ENCODE assay signal across 8 cellular contexts in the genomic region with DNA sequence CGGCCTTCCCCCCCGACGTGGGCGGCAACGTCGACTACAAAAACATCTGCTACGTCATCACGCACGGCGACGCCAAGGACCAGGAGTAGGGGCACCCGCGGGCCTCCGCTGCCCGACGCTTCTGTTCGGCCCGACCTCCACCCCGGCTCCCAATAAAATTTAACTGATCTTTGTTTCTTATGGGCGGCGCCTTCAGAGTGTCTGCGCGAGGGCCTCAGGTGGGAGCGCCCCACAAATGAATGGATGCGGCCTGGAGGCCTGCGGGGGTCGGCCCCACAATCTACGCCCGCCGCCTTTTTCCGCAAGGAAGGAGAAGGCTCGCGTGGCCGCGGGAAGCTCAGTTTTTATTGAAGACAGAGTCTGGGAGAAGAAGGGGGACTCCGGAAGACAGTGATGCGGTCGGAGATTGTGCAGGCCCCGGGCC. TPM values are rescaled to one million over a fixed set of nuclear protein-coding genes. Genes with fewer than 3 reads are reported as not detected.
DNase-seq lines count a peak whose midpoint lies in the region; FAIRE-seq and TF ChIP-seq lines count a peak whose summit lies in the region.

No MANE protein-coding gene starts in this region.

- H3K27me3 ChIP-seq in MM.1S (replicated peaks; ENCODE audit: insufficient read depth, low read length), result no peaks in the 10 kb centered on the region
- no peaks in the 10 kb centered on the region for H3K27me3 ChIP-seq in SJSA1 (replicated peaks)
- no peaks in the 10 kb centered on the region for H3K27me3 ChIP-seq in osteoblast (ENCODE audit: insufficient read depth, low read length)
- no peaks in the 10 kb centered on the region for H3K27me3 ChIP-seq in testis

- no peak for FAIRE-seq in H54 (lab: Jason Lieb, UNC)

- H3K79me2 ChIP-seq in MM.1S (ENCODE audit: low read length) (peaks cover 36% of the 10 kb centered on the region), osteoblast (ENCODE audit: insufficient read depth, low read length) (peaks cover 4% of the 10 kb centered on the region)

- peak; percentile 53 for TF ChIP-seq POLR2A in H54 (IDR thresholded peaks at IDR 0.05; ENCODE audit: low read depth, low read length)
- TF ChIP-seq POLR2A in testis (IDR thresholded peaks at IDR 0.05), result no peak

- H3K4me2 ChIP-seq in MM.1S (ENCODE audit: low read depth, low read length) (peak overlapping the region; percentile 95), osteoblast (ENCODE audit: insufficient read depth, low read length) (peak overlapping the region; percentile 95)

- peaks cover 4% of the 10 kb centered on the region for H3K36me3 Mint-ChIP-seq in activated naive CD4-positive, alpha-beta T cell treated with anti-CD3 and anti-CD28 coated beads, Interleukin-2, amount 50 U/mL, for 24 hours
- peaks cover 4% of the 10 kb centered on the region for H3K36me3 Mint-ChIP-seq in glutamatergic neuron (ENCODE audit: unreplicated experiment)

- H3K9me3 ChIP-seq in MM.1S (replicated peaks; ENCODE audit: insufficient read depth, low read length), result no peaks in the 10 kb centered on the region
- H3K9me3 ChIP-seq in SJSA1 (replicated peaks), result no peaks in the 10 kb centered on the region
- H3K9me3 ChIP-seq in osteoblast (ENCODE audit: low read depth, low read length), result no peaks in the 10 kb centered on the region
- no peaks in the 10 kb centered on the region for H3K9me3 ChIP-seq in testis

- peak overlapping the region; percentile 68 for H3K4me3 ChIP-seq in MM.1S (ENCODE audit: low read length)
- H3K4me3 ChIP-seq in SJSA1, result peak overlapping the region; percentile 60
- peak overlapping the region; percentile 88 for H3K4me3 ChIP-seq in osteoblast (ENCODE audit: insufficient read depth, low read length)
- H3K4me3 ChIP-seq in testis, result peak overlapping the region; percentile 66 to 95

- H2AFZ ChIP-seq in MM.1S (ENCODE audit: low read length) (peak overlapping the region; percentile 85), osteoblast (ENCODE audit: low read length) (peak overlapping the region; percentile 90)

- DNase-seq in EH (ENCODE audit: low read depth), result peak; percentile 88
- peak; percentile 72 for DNase-seq in H54 (ENCODE audit: insufficient read length, low spot score)
- DNase-seq in MM.1S, result peak; percentile 63
- peak; percentile 87 to 95 for DNase-seq in SJSA1 (ENCODE audit: low read depth in 1 of 2, low spot score in 2 of 2)
- peak; percentile 86 for DNase-seq in glutamatergic neuron
- peak; percentile 96 for DNase-seq in osteoblast (ENCODE audit: insufficient read length, low spot score, missing footprints)
- DNase-seq in testis, result peak; percentile 95

- H3K9me3 Mint-ChIP-seq in activated naive CD4-positive, alpha-beta T cell treated with anti-CD3 and anti-CD28 coated beads, Interleukin-2, amount 50 U/mL, for 24 hours, result no peaks in the 10 kb centered on the region
- H3K9me3 Mint-ChIP-seq in glutamatergic neuron (ENCODE audit: unreplicated experiment), result peaks cover 15% of the 10 kb centered on the region

- peaks cover 35% of the 10 kb centered on the region for H3F3A ChIP-seq in MM.1S (ENCODE audit: insufficient read depth, low read length)

- intact Hi-C loops in testis (cut with DNase I; ENCODE audit: low total_unique reads), result no loop called here

- 0% methylated on average over 13 to 39 of the region's 39 CpGs for WGBS in testis, 2 donors

- H3K4me3 Mint-ChIP-seq in activated naive CD4-positive, alpha-beta T cell treated with anti-CD3 and anti-CD28 coated beads, Interleukin-2, amount 50 U/mL, for 24 hours, result peak overlapping the region; percentile 96
- H3K4me3 Mint-ChIP-seq in glutamatergic neuron (ENCODE audit: unreplicated experiment), result peak overlapping the region; percentile 97

- H3K9me2 ChIP-seq in MM.1S (replicated peaks; ENCODE audit: insufficient read depth, low read length), result no peaks in the 10 kb centered on the region

- H3K4me1 ChIP-seq in MM.1S (ENCODE audit: low read length) (peaks cover 32% of the 10 kb centered on the region), SJSA1 (replicated peaks) (peaks cover 22% of the 10 kb centered on the region), osteoblast (ENCODE audit: insufficient read depth, low read length) (peaks cover 14% of the 10 kb centered on the region), testis (peaks cover 13% of the 10 kb centered on the region)

- H3K36me3 ChIP-seq in MM.1S (replicated peaks; ENCODE audit: insufficient read depth, low read length), result no peaks in the 10 kb centered on the region
- H3K36me3 ChIP-seq in SJSA1, result 0 out of 2 replicates have a peak, but pooled peaks cover 6% of the 10 kb centered on the region
- H3K36me3 ChIP-seq in osteoblast (ENCODE audit: insufficient read depth, low read length), result no peaks in the 10 kb centered on the region
- no peaks in the 10 kb centered on the region for H3K36me3 ChIP-seq in testis (ENCODE audit: low read depth, missing control alignments)

- peak overlapping the region; percentile 93 for H3K9ac ChIP-seq in MM.1S (ENCODE audit: low read length)

- H3K4me1 Mint-ChIP-seq in activated naive CD4-positive, alpha-beta T cell treated with anti-CD3 and anti-CD28 coated beads, Interleukin-2, amount 50 U/mL, for 24 hours, result peaks cover 45% of the 10 kb centered on the region
- peaks cover 10% of the 10 kb centered on the region for H3K4me1 Mint-ChIP-seq in glutamatergic neuron (ENCODE audit: low read depth, unreplicated experiment)

- H3K27ac ChIP-seq in MM.1S (ENCODE audit: low read length) (peak overlapping the region; percentile 98), SJSA1 (peak overlapping the region; percentile 99), osteoblast (ENCODE audit: low read depth, low read length) (peak overlapping the region; percentile 91), testis (peak overlapping the region; percentile 98 to 100)

- H3K27ac Mint-ChIP-seq in activated naive CD4-positive, alpha-beta T cell treated with anti-CD3 and anti-CD28 coated beads, Interleukin-2, amount 50 U/mL, for 24 hours, result peak overlapping the region; percentile 99
- H3K27ac Mint-ChIP-seq in glutamatergic neuron (ENCODE audit: unreplicated experiment), result peak overlapping the region; percentile 100

- no peak for TF ChIP-seq CTCF in MM.1S (IDR thresholded peaks at IDR 0.05; ENCODE audit: low read length)
- TF ChIP-seq CTCF in glutamatergic neuron (IDR thresholded peaks at IDR 0.05; ENCODE audit: partially characterized antibody, unreplicated experiment), result no peak
- no peak for TF ChIP-seq CTCF in osteoblast (IDR thresholded peaks at IDR 0.05; ENCODE audit: extremely low read depth, low read depth, low read length)
- TF ChIP-seq CTCF in testis (IDR thresholded peaks at IDR 0.05), result no peak

- no peaks in the 10 kb centered on the region for H4K20me1 ChIP-seq in MM.1S (ENCODE audit: insufficient read depth, low read length)
- peaks cover 8% of the 10 kb centered on the region for H4K20me1 ChIP-seq in osteoblast (ENCODE audit: insufficient read depth, low read length)

- H3K27me3 Mint-ChIP-seq in activated naive CD4-positive, alpha-beta T cell treated with anti-CD3 and anti-CD28 coated beads, Interleukin-2, amount 50 U/mL, for 24 hours, result no peaks in the 10 kb centered on the region
- H3K27me3 Mint-ChIP-seq in glutamatergic neuron (ENCODE audit: unreplicated experiment), result peaks cover 17% of the 10 kb centered on the region

RNA-seq across cellular contexts. Expression of a gene that starts 3.2 kb away (rescaled TPM):
- total RNA-seq in SJSA1 (2014; rRNA removed; shearing (Covaris generic)), result not detected in 2 replicates
- total RNA-seq in glutamatergic neuron (ENCODE audit: unreplicated experiment) (not detected), osteoblast (not detected in 2 replicates), testis (1 to 10 TPM; 2.5 to 4.2 TPM)
- polyA plus RNA-seq in testis (ENCODE audit: insufficient read depth, low read depth, low replicate concordance), result 18.5 TPM

RNA-seq across cellular contexts. Expression of a gene that starts 4.5 kb away (rescaled TPM):
- not detected in 2 replicates for total RNA-seq in SJSA1 (2014; rRNA removed; shearing (Covaris generic))
- 2.9 TPM for total RNA-seq in glutamatergic neuron (ENCODE audit: unreplicated experiment)
- 0.29 TPM in 1 of 2 replicates, not detected in the other for total RNA-seq in osteoblast
- total RNA-seq in testis, result 1 to 10 TPM in 1 of 2 donors, under 1 TPM in 1; 0.63 to 2.4 TPM
- polyA plus RNA-seq in testis (ENCODE audit: insufficient read depth, low read depth, low replicate concordance), result 3.9 TPM

RNA-seq across cellular contexts. Expression of a gene that starts 7.5 kb away (rescaled TPM):
- total RNA-seq in SJSA1 (2014; rRNA removed; shearing (Covaris generic)), result 25.8 and 42.5 TPM in 2 replicates
- total RNA-seq in glutamatergic neuron (ENCODE audit: unreplicated experiment) (85.2 TPM), osteoblast (26.5 and 31.5 TPM in 2 replicates), testis (10 to 100 TPM; 60.5 to 64.0 TPM)
- 86.2 TPM for polyA plus RNA-seq in testis (ENCODE audit: insufficient read depth, low read depth, low replicate concordance)

RNA-seq across cellular contexts. Expression of a gene that starts 17.4 kb away (rescaled TPM):
- 9.6 and 17.3 TPM in 2 replicates for total RNA-seq in SJSA1 (2014; rRNA removed; shearing (Covaris generic))
- total RNA-seq in glutamatergic neuron (ENCODE audit: unreplicated experiment) (74.7 TPM), osteoblast (10.0 and 10.9 TPM in 2 replicates), testis (1 to 10 TPM; 6.5 to 9.0 TPM)
- polyA plus RNA-seq in testis (ENCODE audit: insufficient read depth, low read depth, low replicate concordance), result 6.3 TPM

RNA-seq across cellular contexts. Expression of a gene that starts 22.7 kb away (rescaled TPM):
- total RNA-seq in SJSA1 (2014; rRNA removed; shearing (Covaris generic)), result 55.8 and 60.7 TPM in 2 replicates
- total RNA-seq in glutamatergic neuron (ENCODE audit: unreplicated experiment), result 77.8 TPM
- total RNA-seq in osteoblast, result 30.9 and 32.9 TPM in 2 replicates
- total RNA-seq in testis, result 10 to 100 TPM; 32.8 to 39.5 TPM
- polyA plus RNA-seq in testis (ENCODE audit: insufficient read depth, low read depth, low replicate concordance), result 52.5 TPM

Comparison
In these comparisons a context has a peak if more than half of its experiments do, and no peak if none do; other contexts are left out.
1. Peak in every context shown above with its lines: DNase-seq, H3K4me3 ChIP-seq and H3K27ac ChIP-seq.